8 cellular contexts compared by ENCODE assay signal in genomic region chr11:121664144-121664543, GRCh38.
"Had no signal": no experiment of that assay in that cellular context is flagged by ENCODE, and none has a peak within 500 bp of the region (broad histone marks: within the 10 kb centered on the region; RNA-seq: fewer than 3 reads in every experiment).

No MANE protein-coding gene starts in this region.

- H3K4me3 ChIP-seq: GM12878 had no signal

- DNase-seq: GDM1, GF-D8 had no signal

- FAIRE-seq: G401.6, GM12878, GM12891, GM12892, GM18507, GM19239 had no signal

- ATAC-seq: GM12878 had no signal
